In the genomic region with DNA sequence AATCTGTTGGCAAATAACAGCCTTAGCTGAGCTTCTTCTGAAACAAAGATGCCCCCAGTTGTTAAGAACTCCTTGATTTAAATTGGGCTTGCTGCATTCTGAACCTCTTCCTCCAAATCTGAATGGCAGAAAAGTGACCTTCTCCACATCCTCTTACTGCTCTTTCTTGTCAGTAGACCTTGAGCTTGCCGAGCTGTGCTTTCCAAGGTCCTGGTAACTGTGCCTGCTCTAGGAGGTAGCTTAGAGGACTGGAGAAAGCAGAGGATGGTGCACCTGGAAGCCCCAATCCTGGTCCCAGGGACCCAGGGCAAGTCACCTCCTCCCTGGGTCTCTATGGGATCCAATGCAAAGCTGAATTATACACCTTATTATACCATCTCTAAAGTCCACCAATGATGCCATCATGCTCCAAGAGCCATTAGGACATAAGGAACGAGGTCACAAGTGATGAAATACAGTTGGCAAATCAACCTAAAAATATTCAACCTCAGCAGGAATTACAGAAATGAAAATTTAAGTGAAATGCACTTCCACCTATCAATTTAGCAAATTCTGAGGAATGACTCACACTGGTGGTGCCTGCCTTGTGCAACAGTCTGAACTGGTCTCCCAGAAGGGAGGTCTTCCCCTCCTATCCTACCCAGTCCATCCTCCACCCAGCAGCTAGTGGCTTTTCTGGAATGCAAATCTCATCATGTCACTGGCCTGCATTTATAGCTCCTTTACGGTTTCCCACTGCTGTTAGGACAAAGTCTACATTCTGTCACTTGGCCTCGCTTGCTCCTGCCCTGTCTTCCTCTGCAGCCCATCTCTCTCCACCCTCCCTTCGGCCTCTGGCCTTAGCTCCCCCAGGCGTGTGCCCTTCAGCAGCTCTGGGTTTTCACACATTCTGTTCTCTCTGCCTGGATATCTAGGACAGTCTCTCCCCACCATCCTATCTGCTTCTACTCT, we compare ENCODE assay signal across 1 cellular context.
TF ChIP-seq lines count a peak whose summit lies in the region.

No MANE protein-coding gene starts in this region.

TF ChIP-seq in IMR-90, 13 proteins besides CTCF, POLR2A, EP300 and RAD21:
- TF ChIP-seq ELK1 (IDR thresholded peaks at IDR 0.05; ENCODE audit: borderline replicate concordance, low read depth, low read length) (no peak), FOS (IDR thresholded peaks at IDR 0.05; ENCODE audit: low read depth, low read length) (peak; percentile 77), SMC3 (IDR thresholded peaks at IDR 0.05; ENCODE audit: low read depth, low read length) (no peak), MAZ (IDR thresholded peaks at IDR 0.05; ENCODE audit: borderline replicate concordance, low read depth, low read length) (peak; percentile 42; the same call in 1 of the 2 replicates), CHD1 (IDR thresholded peaks at IDR 0.05; ENCODE audit: low read depth, low read length) (no peak), BHLHE40 (IDR thresholded peaks at IDR 0.05; ENCODE audit: low read depth, low read length) (peak; percentile 43; the same call in 1 of the 2 replicates), MXI1 (IDR thresholded peaks at IDR 0.05; ENCODE audit: borderline replicate concordance, low read depth, low read length) (no peak), RCOR1 (IDR thresholded peaks at IDR 0.05; ENCODE audit: insufficient replicate concordance, low read length) (peak; percentile 67), NFE2L2 (IDR thresholded peaks at IDR 0.05; ENCODE audit: low read depth, low read length) (no peak), CEBPB (IDR thresholded peaks at IDR 0.05; ENCODE audit: low read depth, low read length) (peak; percentile 99), MAFK (IDR thresholded peaks at IDR 0.05; ENCODE audit: low read depth, low read length) (peak; percentile 33), RFX5 (IDR thresholded peaks at IDR 0.05; ENCODE audit: low read depth, low read length) (no peak)
